ENCODE assay signal across 25 cellular contexts in the genomic region with DNA sequence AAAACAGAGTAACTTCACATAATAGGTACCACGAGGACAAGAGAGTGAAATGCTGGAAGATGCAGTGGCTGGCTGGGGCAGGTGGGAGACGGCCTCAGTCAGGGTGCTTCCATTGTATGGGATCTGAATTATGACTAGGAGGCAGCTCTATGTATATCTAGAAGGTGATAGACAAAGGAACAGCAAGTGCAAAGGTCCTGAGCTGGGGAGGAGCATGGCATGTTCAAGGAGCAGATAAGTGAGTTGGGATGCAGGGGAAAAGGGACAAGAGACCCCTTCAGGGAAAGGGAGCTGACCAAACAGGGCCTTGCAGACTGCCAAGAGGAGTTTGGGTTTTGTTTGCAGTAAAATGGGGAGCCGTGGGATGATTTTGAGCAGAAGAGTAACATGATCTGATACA. TPM values are rescaled to one million over a fixed set of nuclear protein-coding genes. Genes with fewer than 3 reads are reported as not detected.
DNase-seq lines count a peak whose midpoint lies in the region; ATAC-seq and TF ChIP-seq lines count a peak whose summit lies in the region.
"Had no signal": no experiment of that assay in that cellular context is flagged by ENCODE, and none has a peak within 500 bp of the region (broad histone marks: within the 10 kb centered on the region; RNA-seq: fewer than 3 reads in every experiment).

No MANE protein-coding gene starts in this region.

- H2AFZ ChIP-seq in OCI-LY3 (ENCODE audit: low read depth, low read length), result no peak overlapping the region

- peaks cover 82% of the 10 kb centered on the region for H3K4me1 ChIP-seq in OCI-LY3 (ENCODE audit: low read length)
- H3K4me1 ChIP-seq: esophagus muscularis mucosa, gastroesophageal sphincter, upper lobe of right lung had no signal

- no peak for TF ChIP-seq CTCF in OCI-LY3 (IDR thresholded peaks at IDR 0.05; ENCODE audit: low read depth, low read length)
- TF ChIP-seq CTCF in mesothelial cell of epicardium (IDR thresholded peaks at IDR 0.05; ENCODE audit: unreplicated experiment), result no peak

- H3K4me3 ChIP-seq in OCI-LY3 (ENCODE audit: low read length), result no peak overlapping the region
- H3K4me3 ChIP-seq: BLaER1, esophagus muscularis mucosa, gastroesophageal sphincter, upper lobe of right lung had no signal

- H3K27me3 Mint-ChIP-seq in activated T-cell treated with anti-CD3 and anti-CD28 coated beads, Interleukin-2, amount 50 U/mL, for 24 hours, result no peaks in the 10 kb centered on the region
- H3K27me3 Mint-ChIP-seq in activated T-cell treated with anti-CD3 and anti-CD28 coated beads, Interleukin-2, amount 50 U/mL, for 4 hours (ENCODE audit: low read depth), result no peaks in the 10 kb centered on the region
- peaks cover 2% of the 10 kb centered on the region for H3K27me3 Mint-ChIP-seq in activated naive CD8-positive, alpha-beta T cell treated with anti-CD3 and anti-CD28 coated beads, Interleukin-2, amount 50 U/mL, for 24 hours
- H3K27me3 Mint-ChIP-seq in mesothelial cell of epicardium (ENCODE audit: low read depth), result no peaks in the 10 kb centered on the region

- no peak overlapping the region for H3K4me2 ChIP-seq in OCI-LY3 (ENCODE audit: low read length)
- H3K4me2 ChIP-seq: BLaER1 had no signal

- H3K9me3 Mint-ChIP-seq in activated T-cell treated with anti-CD3 and anti-CD28 coated beads, Interleukin-2, amount 50 U/mL, for 24 hours, result no peaks in the 10 kb centered on the region
- no peaks in the 10 kb centered on the region for H3K9me3 Mint-ChIP-seq in activated T-cell treated with anti-CD3 and anti-CD28 coated beads, Interleukin-2, amount 50 U/mL, for 4 hours
- H3K9me3 Mint-ChIP-seq in activated naive CD8-positive, alpha-beta T cell treated with anti-CD3 and anti-CD28 coated beads, Interleukin-2, amount 50 U/mL, for 24 hours, result no peaks in the 10 kb centered on the region
- no peaks in the 10 kb centered on the region for H3K9me3 Mint-ChIP-seq in stimulated activated effector memory CD8-positive, alpha-beta T cell treated with anti-CD3 and anti-CD28 coated beads, Interleukin-12 subunit alpha, Interleukin-12 subunit beta, amount 100 ng/mL, for 72 hours
- peaks cover 4% of the 10 kb centered on the region for H3K9me3 Mint-ChIP-seq in mesothelial cell of epicardium
- H3K9me3 Mint-ChIP-seq: naive B cell had no signal

- H3K9me3 ChIP-seq in OCI-LY3 (ENCODE audit: insufficient read depth, low read length), result peaks cover 7% of the 10 kb centered on the region; the same call in 1 of the 2 replicates
- H3K9me3 ChIP-seq: BLaER1, esophagus muscularis mucosa, gastroesophageal sphincter, upper lobe of right lung had no signal

- peak overlapping the region; percentile 57 for H3K27ac ChIP-seq in OCI-LY3 (ENCODE audit: low read length)
- H3K27ac ChIP-seq: BLaER1, esophagus muscularis mucosa, gastroesophageal sphincter, upper lobe of right lung had no signal

- no peaks in the 10 kb centered on the region for H3K79me2 ChIP-seq in OCI-LY3 (ENCODE audit: low read length)

- peak overlapping the region; percentile 90 for H3K27ac Mint-ChIP-seq in activated T-cell treated with anti-CD3 and anti-CD28 coated beads, Interleukin-2, amount 50 U/mL, for 24 hours
- H3K27ac Mint-ChIP-seq in activated naive CD8-positive, alpha-beta T cell treated with anti-CD3 and anti-CD28 coated beads, Interleukin-2, amount 50 U/mL, for 24 hours, result peak overlapping the region; percentile 74
- no peak overlapping the region for H3K27ac Mint-ChIP-seq in stimulated activated effector memory CD8-positive, alpha-beta T cell treated with anti-CD3 and anti-CD28 coated beads, Interleukin-12 subunit alpha, Interleukin-12 subunit beta, amount 100 ng/mL, for 72 hours
- no peak overlapping the region for H3K27ac Mint-ChIP-seq in mesothelial cell of epicardium

- no peak overlapping the region for H3K4me3 Mint-ChIP-seq in activated T-cell treated with anti-CD3 and anti-CD28 coated beads, Interleukin-2, amount 50 U/mL, for 24 hours
- no peak overlapping the region for H3K4me3 Mint-ChIP-seq in activated T-cell treated with anti-CD3 and anti-CD28 coated beads, Interleukin-2, amount 50 U/mL, for 4 hours
- H3K4me3 Mint-ChIP-seq in activated naive CD8-positive, alpha-beta T cell treated with anti-CD3 and anti-CD28 coated beads, Interleukin-2, amount 50 U/mL, for 24 hours, result no peak overlapping the region
- peak overlapping the region; percentile 27 for H3K4me3 Mint-ChIP-seq in stimulated activated effector memory CD8-positive, alpha-beta T cell treated with anti-CD3 and anti-CD28 coated beads, Interleukin-12 subunit alpha, Interleukin-12 subunit beta, amount 100 ng/mL, for 72 hours
- no peak overlapping the region for H3K4me3 Mint-ChIP-seq in mesothelial cell of epicardium

- H3K4me1 Mint-ChIP-seq in activated T-cell treated with anti-CD3 and anti-CD28 coated beads, Interleukin-2, amount 50 U/mL, for 24 hours (ENCODE audit: low read depth), result peaks cover 61% of the 10 kb centered on the region
- H3K4me1 Mint-ChIP-seq in activated T-cell treated with anti-CD3 and anti-CD28 coated beads, Interleukin-2, amount 50 U/mL, for 4 hours (ENCODE audit: low read depth), result peaks cover 50% of the 10 kb centered on the region
- H3K4me1 Mint-ChIP-seq in activated naive CD8-positive, alpha-beta T cell treated with anti-CD3 and anti-CD28 coated beads, Interleukin-2, amount 50 U/mL, for 24 hours, result peaks cover 61% of the 10 kb centered on the region
- peaks cover 37% of the 10 kb centered on the region for H3K4me1 Mint-ChIP-seq in stimulated activated effector memory CD8-positive, alpha-beta T cell treated with anti-CD3 and anti-CD28 coated beads, Interleukin-12 subunit alpha, Interleukin-12 subunit beta, amount 100 ng/mL, for 72 hours
- no peaks in the 10 kb centered on the region for H3K4me1 Mint-ChIP-seq in mesothelial cell of epicardium

- H3K9ac ChIP-seq in OCI-LY3 (ENCODE audit: low read length), result no peak overlapping the region
- H3K9ac ChIP-seq: BLaER1 had no signal

- ATAC-seq in activated T-cell treated with anti-CD3 and anti-CD28 coated beads, Interleukin-2, amount 50 U/mL, for 4 hours, result no peak
- ATAC-seq in activated naive CD8-positive, alpha-beta T cell treated with anti-CD3 and anti-CD28 coated beads, Interleukin-2, amount 50 U/mL, for 24 hours, result no peak
- ATAC-seq in stimulated activated effector memory CD8-positive, alpha-beta T cell treated with anti-CD3 and anti-CD28 coated beads, Interleukin-12 subunit alpha, Interleukin-12 subunit beta, amount 100 ng/mL, for 72 hours, result no peak
- ATAC-seq: gastroesophageal sphincter, upper lobe of right lung had no signal

- H4K20me1 ChIP-seq in OCI-LY3 (ENCODE audit: insufficient read depth, low read length), result no peaks in the 10 kb centered on the region
- H4K20me1 ChIP-seq: BLaER1 had no signal

- DNase-seq in activated T-cell treated with anti-CD3 and anti-CD28 coated beads, Interleukin-2, amount 50 U/mL, for 24 hours, result no peak
- no peak for DNase-seq in activated T-cell treated with anti-CD3 and anti-CD28 coated beads, Interleukin-2, amount 50 U/mL, for 4 hours
- DNase-seq in activated naive CD8-positive, alpha-beta T cell treated with anti-CD3 and anti-CD28 coated beads, Interleukin-2, amount 50 U/mL, for 24 hours, result no peak
- no peak for DNase-seq in stimulated activated effector memory CD8-positive, alpha-beta T cell treated with anti-CD3 and anti-CD28 coated beads, Interleukin-12 subunit alpha, Interleukin-12 subunit beta, amount 100 ng/mL, for 72 hours (ENCODE audit: low spot score in 2 of 2)
- no peak for DNase-seq in iPS-NIHi11 (ENCODE audit: low spot score)
- no peak for DNase-seq in mesothelial cell of epicardium (ENCODE audit: low spot score in 2 of 2, unreplicated experiment in 2 of 2)
- DNase-seq in glomerular visceral epithelial cell (ENCODE audit: extremely low spot score), result no peak
- DNase-seq: ACHN; activated CD8-positive, alpha-beta memory T cell treated with anti-CD3 and anti-CD28 coated beads, Interleukin-2, amount 50 U/mL, for 4 hours; effector CD8-positive, alpha-beta T cell; KBM-7; kidney; MM.1S; naive B cell; NCI-H146; NCI-H510A treated with DMSO at 0.1 percent for 48 hours; NK-92 treated with Interleukin-12 subunit alpha and Interleukin-12 subunit beta, amount 100 ng/mL, for 24 hours; retina; stimulated activated CD4-positive, alpha-beta T cell treated with anti-CD3 and anti-CD28 coated beads, Interleukin-4, amount 100 ng/mL, for 24 hours; T1000; upper lobe of right lung had no signal

- H3K36me3 Mint-ChIP-seq in activated T-cell treated with anti-CD3 and anti-CD28 coated beads, Interleukin-2, amount 50 U/mL, for 24 hours (ENCODE audit: low read depth), result no peaks in the 10 kb centered on the region
- no peaks in the 10 kb centered on the region for H3K36me3 Mint-ChIP-seq in activated T-cell treated with anti-CD3 and anti-CD28 coated beads, Interleukin-2, amount 50 U/mL, for 4 hours (ENCODE audit: insufficient read depth)
- no peaks in the 10 kb centered on the region for H3K36me3 Mint-ChIP-seq in activated naive CD8-positive, alpha-beta T cell treated with anti-CD3 and anti-CD28 coated beads, Interleukin-2, amount 50 U/mL, for 24 hours (ENCODE audit: low read depth)
- H3K36me3 Mint-ChIP-seq in stimulated activated effector memory CD8-positive, alpha-beta T cell treated with anti-CD3 and anti-CD28 coated beads, Interleukin-12 subunit alpha, Interleukin-12 subunit beta, amount 100 ng/mL, for 72 hours, result no peaks in the 10 kb centered on the region
- H3K36me3 Mint-ChIP-seq in mesothelial cell of epicardium, result no peaks in the 10 kb centered on the region
- H3K36me3 Mint-ChIP-seq: naive B cell had no signal

- H3K36me3 ChIP-seq in OCI-LY3 (replicated peaks; ENCODE audit: low read depth, low read length), result peaks cover 3% of the 10 kb centered on the region
- H3K36me3 ChIP-seq: BLaER1, esophagus muscularis mucosa, gastroesophageal sphincter, upper lobe of right lung had no signal

- H3K27me3 ChIP-seq in OCI-LY3 (ENCODE audit: low read depth, low read length), result no peaks in the 10 kb centered on the region
- H3K27me3 ChIP-seq: BLaER1, esophagus muscularis mucosa, gastroesophageal sphincter, upper lobe of right lung had no signal

RNA-seq across cellular contexts. Expression of a gene that starts 8.3 kb away (rescaled TPM):
- total RNA-seq in activated T-cell treated with anti-CD3 and anti-CD28 coated beads, Interleukin-2, amount 50 U/mL, for 4 hours, result 10 to 100 TPM; 11.9 to 16.4 (median 13.2) TPM
- total RNA-seq in mesothelial cell of epicardium, result 9.7 to 11.9 TPM (median 10.6 TPM) in 3 replicates

Comparison
In these comparisons a context has a peak if more than half of its experiments do, and no peak if none do; other contexts are left out.
1. H3K27ac Mint-ChIP-seq: peak in activated T-cell treated with anti-CD3 and anti-CD28 coated beads, Interleukin-2, amount 50 U/mL, for 24 hours (single experiment) and activated naive CD8-positive, alpha-beta T cell treated with anti-CD3 and anti-CD28 coated beads, Interleukin-2, amount 50 U/mL, for 24 hours (single experiment); none in stimulated activated effector memory CD8-positive, alpha-beta T cell treated with anti-CD3 and anti-CD28 coated beads, Interleukin-12 subunit alpha, Interleukin-12 subunit beta, amount 100 ng/mL, for 72 hours (single experiment) and mesothelial cell of epicardium (single experiment).